ENCODE assay signal across 1 cellular context in genomic region chr11:66317322-66317765, GRCh38.
TF ChIP-seq lines count a peak whose summit lies in the region.

No MANE protein-coding gene starts in this region.

TF ChIP-seq in SK-N-SH treated with all-trans-retinoic acid at 6 μM for 48 hours, 23 proteins besides CTCF, POLR2A, EP300 and RAD21 (continued from another document):
- TF ChIP-seq PATZ1 (CRISPR knock-in tag; IDR thresholded peaks at IDR 0.05; ENCODE audit: borderline replicate concordance), result no peak
- no peak for TF ChIP-seq ESRRG (CRISPR knock-in tag; IDR thresholded peaks at IDR 0.05)
- no peak for TF ChIP-seq CREB5 (CRISPR knock-in tag; IDR thresholded peaks at IDR 0.05; ENCODE audit: low read depth)
- no peak for TF ChIP-seq TSHZ2 (CRISPR knock-in tag; IDR thresholded peaks at IDR 0.05)
- TF ChIP-seq ZNF70 (CRISPR knock-in tag; IDR thresholded peaks at IDR 0.05), result no peak
